Comparison of ENCODE assay signal across 1 cellular context in genomic region chr2:178480227-178481181, GRCh38.
TF ChIP-seq lines count a peak whose summit lies in the region.

Gene PLEKHA3, plus strand, starts transcription at chr2:178480457. Its CDS starts 413 bp downstream, at chr2:178480870.

TF ChIP-seq in K562, 482 proteins besides CTCF, POLR2A, EP300 and RAD21 (continued from another document and continues in another):
- TF ChIP-seq CAMTA2 (CRISPR knock-in tag; conservative IDR thresholded peaks at IDR 0.05) (no peak), ZFX (CRISPR knock-in tag; IDR thresholded peaks at IDR 0.05) (peak; percentile 97), ZBTB9 (CRISPR knock-in tag; IDR thresholded peaks at IDR 0.05) (0 out of 2 replicates have a peak, but pooled peaks have one; percentile 11), MAFG (tag; conservative IDR thresholded peaks at IDR 0.05) (no peak), SIN3B (IDR thresholded peaks at IDR 0.05; ENCODE audit: low read depth) (peak; percentile 37; the same call in 1 of the 2 replicates), KLF16 (IDR thresholded peaks at IDR 0.05) (no peak), ZBTB40 (IDR thresholded peaks at IDR 0.05) (peak; percentile 52; the same call in 1 of the 2 replicates), ZBTB40 (CRISPR knock-in tag; IDR thresholded peaks at IDR 0.05) (no peak), ZNF830 (CRISPR knock-in tag; IDR thresholded peaks at IDR 0.05) (no peak), HMG20B (CRISPR knock-in tag; IDR thresholded peaks at IDR 0.05) (no peak), MAFF (IDR thresholded peaks at IDR 0.05; ENCODE audit: low read length) (no peak), L3MBTL2 (IDR thresholded peaks at IDR 0.05) (peak; percentile 89), RNF2 (IDR thresholded peaks at IDR 0.05) (no peak), KDM2B (CRISPR knock-in tag; IDR thresholded peaks at IDR 0.05) (0 out of 2 replicates have a peak, but pooled peaks have one; percentile 4), SUPT5H (IDR thresholded peaks at IDR 0.05) (peak; percentile 77), YY1 (IDR thresholded peaks at IDR 0.05; ENCODE audit: borderline replicate concordance in 1 of 3, control insufficient read depth in 1 of 3, extremely low read depth in 1 of 3, insufficient read depth in 3 of 3, insufficient read length in 1 of 3, insufficient replicate concordance in 2 of 3, low read depth in 1 of 3, low read length in 2 of 3) (peak in 2 of 3 experiments; percentile 43 to 58), FOXA3 (CRISPR knock-in tag; conservative IDR thresholded peaks at IDR 0.05 in 1 of 2, IDR thresholded peaks at IDR 0.05 in 1 of 2) (0 out of 4 replicates have a peak, but pooled peaks of 1 of the 2 experiments have one; percentile 48), JUND (IDR thresholded peaks at IDR 0.05; ENCODE audit: borderline replicate concordance, low read depth, low read length) (peak; percentile 30; the same call in 1 of the 2 replicates), JUND (tag; IDR thresholded peaks at IDR 0.05; ENCODE audit: borderline replicate concordance, low read depth, low read length) (no peak; the same call in 2 of the 3 replicates), ZNF707 (CRISPR knock-in tag; conservative IDR thresholded peaks at IDR 0.05) (no peak), EGR1 (conservative IDR thresholded peaks at IDR 0.05) (peak; percentile 72), ZNF639 (CRISPR knock-in tag; conservative IDR thresholded peaks at IDR 0.05 in 1 of 2, IDR thresholded peaks at IDR 0.05 in 1 of 2) (peak in 1 of 2 experiments; percentile 10; a peak in 1 of 4 replicates), RBFOX2 (IDR thresholded peaks at IDR 0.05; ENCODE audit: low read depth, low read length) (peak; percentile 94), BRD9 (IDR thresholded peaks at IDR 0.05; ENCODE audit: low read depth, partially characterized antibody) (no peak), FOXK1 (CRISPR knock-in tag; IDR thresholded peaks at IDR 0.05; ENCODE audit: borderline replicate concordance) (no peak), ZNF12 (CRISPR knock-in tag; IDR thresholded peaks at IDR 0.05) (peak; percentile 77; the same call in 1 of the 2 replicates), GMEB1 (CRISPR knock-in tag; IDR thresholded peaks at IDR 0.05) (peak; percentile 47; the same call in 1 of the 2 replicates), ZNF717 (CRISPR knock-in tag; IDR thresholded peaks at IDR 0.05) (no peak), SMC3 (conservative IDR thresholded peaks at IDR 0.05; ENCODE audit: insufficient read depth, low read depth, low read length) (0 out of 2 replicates have a peak, but pooled peaks have one; percentile 5), NFRKB (IDR thresholded peaks at IDR 0.05; ENCODE audit: low read depth) (no peak), HNRNPL (IDR thresholded peaks at IDR 0.05; ENCODE audit: low read depth, low read length) (peak; percentile 20; the same call in 1 of the 2 replicates), E2F4 (CRISPR knock-in tag; IDR thresholded peaks at IDR 0.05; ENCODE audit: low read depth) (no peak), SRSF3 (IDR thresholded peaks at IDR 0.05; ENCODE audit: insufficient read depth, low read length) (no peak), SAP30 (IDR thresholded peaks at IDR 0.05; ENCODE audit: borderline replicate concordance, insufficient read depth, low read depth, low read length, poor library complexity, severe bottlenecking) (peak; percentile 67), PHF8 (IDR thresholded peaks at IDR 0.05; ENCODE audit: borderline replicate concordance, low read length) (peak; percentile 89; the same call in 1 of the 2 replicates), CHCHD3 (CRISPR knock-in tag; IDR thresholded peaks at IDR 0.05) (0 out of 2 replicates have a peak, but pooled peaks have one; percentile 49), ZNF609 (CRISPR knock-in tag; IDR thresholded peaks at IDR 0.05; ENCODE audit: borderline replicate concordance) (0 out of 2 replicates have a peak, but pooled peaks have one; percentile 53), NFIC (IDR thresholded peaks at IDR 0.05) (peak; percentile 84), HMGN3 (IDR thresholded peaks at IDR 0.05; ENCODE audit: borderline replicate concordance, extremely low read depth, insufficient read length, low read depth, low read length) (peak; percentile 85), ZFP36 (IDR thresholded peaks at IDR 0.05; ENCODE audit: low read depth, low read length, partially characterized antibody) (no peak), RB1 (IDR thresholded peaks at IDR 0.05; ENCODE audit: low read depth) (peak; percentile 80)
